Comparison of ENCODE assay signal across 9 cellular contexts in the genomic region with DNA sequence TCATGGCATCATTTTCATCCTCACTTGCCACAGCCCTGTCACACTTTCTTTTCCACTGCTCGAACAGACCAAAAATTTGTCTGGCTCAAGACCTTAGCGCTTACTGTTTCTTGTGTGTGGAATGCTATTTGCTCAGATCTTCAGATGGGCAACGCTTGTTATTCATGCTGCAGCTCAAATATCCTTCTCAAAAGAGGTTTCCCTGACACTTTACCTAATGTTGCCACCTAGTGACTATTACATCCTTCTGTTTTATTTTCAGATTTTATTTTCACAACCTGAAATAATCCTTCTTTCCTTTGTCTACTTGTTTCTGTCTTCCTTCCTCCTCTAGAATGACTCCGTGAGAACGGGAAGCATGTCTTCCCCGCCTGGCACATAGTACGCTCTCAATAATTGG. TPM values are rescaled to one million over a fixed set of nuclear protein-coding genes. Genes with fewer than 3 reads are reported as not detected.
DNase-seq lines count a peak whose midpoint lies in the region; ATAC-seq and TF ChIP-seq lines count a peak whose summit lies in the region.
"Had no signal": no experiment of that assay in that cellular context is flagged by ENCODE, and none has a peak within 500 bp of the region (broad histone marks: within the 10 kb centered on the region; RNA-seq: fewer than 3 reads in every experiment).

No MANE protein-coding gene starts in this region.

- H3K9me3 ChIP-seq in endocrine pancreas (ENCODE audit: control insufficient read depth, low read length) (no peaks in the 10 kb centered on the region), subcutaneous abdominal adipose tissue (ENCODE audit: control insufficient read depth in 5 of 5, low read length in 5 of 5) (no peaks in the 10 kb centered on the region)
- H3K9me3 ChIP-seq: upper lobe of left lung had no signal

- ATAC-seq in Right ventricle myocardium superior (ENCODE audit: poor library complexity) = no peak
- no peak for ATAC-seq in HG02840 (IDR thresholded peaks at IDR 0.05; ENCODE audit: low FRiP score, unreplicated experiment)

- no peaks in the 10 kb centered on the region for H3K36me3 ChIP-seq in ACC112 (ENCODE audit: insufficient read depth, low read length)
- no peaks in the 10 kb centered on the region for H3K36me3 ChIP-seq in endocrine pancreas (ENCODE audit: control insufficient read depth, insufficient read depth, low read length)
- no peaks in the 10 kb centered on the region for H3K36me3 ChIP-seq in subcutaneous abdominal adipose tissue (ENCODE audit: control insufficient read depth in 5 of 5, insufficient read depth in 5 of 5, low read length in 5 of 5)
- H3K36me3 ChIP-seq: upper lobe of left lung had no signal

- H3K27me3 ChIP-seq in ACC112 (ENCODE audit: insufficient read depth, low read length) = no peaks in the 10 kb centered on the region
- no peaks in the 10 kb centered on the region for H3K27me3 ChIP-seq in endocrine pancreas (ENCODE audit: control insufficient read depth, insufficient read depth, low read length)
- H3K27me3 ChIP-seq in subcutaneous abdominal adipose tissue (ENCODE audit: control insufficient read depth in 5 of 5, insufficient read depth in 4 of 5, low read length in 5 of 5) = no peaks in the 10 kb centered on the region
- H3K27me3 ChIP-seq: upper lobe of left lung had no signal

- H2AFZ ChIP-seq in ACC112 (ENCODE audit: low read length, unreplicated experiment) = peak overlapping the region; percentile 28

- intact Hi-C loops in lower leg skin (cut with DNase I; ENCODE audit: low total_unique reads) (loop anchor here (5.0 kb wide), 1 partner anchor 259 kb away; no protein-coding TSS in a partner anchor), Right ventricle myocardium superior (cut with DNase I) (loop anchor here (10.0 kb wide), 1 partner anchor 322 kb away; the partner anchor contains the start of gene SEC23A)

- peaks cover 27% of the 10 kb centered on the region for H3K4me1 ChIP-seq in ACC112 (ENCODE audit: control insufficient read depth, insufficient read depth, low read length, unreplicated experiment)
- H3K4me1 ChIP-seq in endocrine pancreas (ENCODE audit: control insufficient read depth, insufficient read depth, low read length) = peaks cover 36% of the 10 kb centered on the region
- peaks cover 7 to 57% (median 49%) of the 10 kb centered on the region in 5 donors for H3K4me1 ChIP-seq in subcutaneous abdominal adipose tissue (ENCODE audit: control insufficient read depth in 5 of 5, insufficient read depth in 5 of 5, low read length in 5 of 5)

- H3K27ac ChIP-seq in ACC112 (ENCODE audit: low read depth, low read length) (no peak overlapping the region), subcutaneous abdominal adipose tissue (ENCODE audit: low read depth, low read length) (peak overlapping the region; percentile 33)

- DNase-seq in G401 (ENCODE audit: low spot score) (peak; percentile 43), NCI-H748 (lab: John Stamatoyannopoulos, UW; ENCODE audit: unreplicated experiment) (peak; percentile 43), lower leg skin (ENCODE audit: low spot score in 2 of 2) (no peak), Right ventricle myocardium superior (no peak)
- DNase-seq: upper lobe of left lung had no signal

- TF ChIP-seq CTCF in lower leg skin (IDR thresholded peaks at IDR 0.05) = no peak

- in situ Hi-C loops in G401 (cut with HindIII; ENCODE audit: low sequenced_read_pairs) = no loop called here

- peaks cover 45% of the 10 kb centered on the region for H3K79me2 ChIP-seq in ACC112 (ENCODE audit: control insufficient read depth, insufficient read depth, low read length, unreplicated experiment)

- H3K4me3 ChIP-seq in ACC112 (ENCODE audit: low read depth, low read length) (peak overlapping the region; percentile 28; the same call in 1 of the 2 replicates), endocrine pancreas (ENCODE audit: control insufficient read depth, insufficient read depth, low read length) (peak overlapping the region; percentile 58), subcutaneous abdominal adipose tissue (ENCODE audit: low read depth in 1 of 5, low read length in 5 of 5) (no peak overlapping the region), lower leg skin (ENCODE audit: low read depth, poor library complexity, severe bottlenecking) (no peak overlapping the region)
- H3K4me3 ChIP-seq: upper lobe of left lung had no signal

- H3K9ac ChIP-seq in endocrine pancreas (ENCODE audit: control insufficient read depth, insufficient read depth, low read length) (no peak overlapping the region), subcutaneous abdominal adipose tissue (ENCODE audit: low read length in 5 of 5) (peak overlapping the region in 4 of 5 donors; percentile 2 to 57 (median 20))

- no peak for TF ChIP-seq POLR2A in lower leg skin (IDR thresholded peaks at IDR 0.05)

- 40 to 42% methylated on average over 7 of the region's 7 CpGs for WGBS in lower leg skin, 2 donors

RNA-seq across cellular contexts. Expression of gene FBXO33, which starts 5.6 kb away (rescaled TPM):
- 8.1 and 24.5 TPM in 2 replicates for total RNA-seq in G401 (2014; rRNA removed; shearing (Covaris generic))
- total RNA-seq in lower leg skin = 10 to 100 TPM; 12.3 to 15.8 (median 13.1) TPM
- 3.7 TPM for total RNA-seq in Right ventricle myocardium superior

Comparison
In these comparisons a context has a peak if more than half of its experiments do, and no peak if none do; other contexts are left out.
1. H3K4me3 ChIP-seq: peak in ACC112 (single experiment) and endocrine pancreas (single experiment); none in subcutaneous abdominal adipose tissue (0 of 5) and lower leg skin (single experiment).
2. DNase-seq: peak in G401 (single experiment) and NCI-H748 (single experiment); none in lower leg skin (0 of 2) and Right ventricle myocardium superior (single experiment).